In the genomic region with DNA sequence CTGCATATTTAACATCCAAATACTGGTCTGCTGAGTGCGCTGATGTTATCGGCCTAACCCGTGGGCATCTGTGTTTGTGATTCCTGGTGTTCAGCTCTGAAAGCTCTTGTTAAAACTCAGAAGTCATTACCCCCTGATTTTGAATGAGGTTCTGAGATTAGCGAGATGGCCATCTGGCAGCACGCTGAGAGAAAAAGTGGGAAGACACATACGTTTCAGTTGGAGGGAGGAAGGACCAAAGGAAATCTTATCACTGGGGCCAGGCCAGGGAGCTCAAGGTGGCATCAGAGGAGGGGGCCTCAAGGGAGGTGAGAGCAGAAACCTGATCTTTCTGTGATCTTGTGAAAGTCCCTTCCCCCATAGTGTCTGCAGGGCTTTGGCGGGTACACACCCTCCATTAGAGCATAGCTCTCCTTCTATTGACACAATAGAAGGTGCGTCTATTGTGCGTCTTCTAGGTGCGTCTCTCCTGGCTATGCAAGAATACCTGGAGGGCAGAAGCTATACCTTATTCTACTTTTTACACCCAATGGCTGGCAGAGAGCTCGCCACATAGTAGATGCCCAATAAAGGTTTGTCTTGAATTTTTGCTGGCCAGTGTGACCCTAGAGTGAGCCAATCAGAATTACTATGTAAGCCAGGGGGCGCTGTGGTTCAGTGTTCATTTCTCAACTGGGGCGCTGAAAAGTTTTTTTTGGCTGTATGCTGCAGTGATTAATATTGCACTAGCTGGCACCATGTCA, we compare ENCODE assay signal across 8 cellular contexts.
DNase-seq lines count a peak whose midpoint lies in the region; ATAC-seq and TF ChIP-seq lines count a peak whose summit lies in the region.

No MANE protein-coding gene starts in this region.

- H3K27me3 Mint-ChIP-seq in Caco-2 (ENCODE audit: insufficient read depth, unreplicated experiment): no peaks in the 10 kb centered on the region

- no peak overlapping the region for H3K27ac Mint-ChIP-seq in Caco-2 (ENCODE audit: unreplicated experiment)

- H3K4me1 ChIP-seq in Caco-2 (no peaks in the 10 kb centered on the region), Karpas-422 (ENCODE audit: low read length) (no peaks in the 10 kb centered on the region)

- peak in 1 of 2 experiments; percentile 67 for DNase-seq in Caco-2
- peak; percentile 77 for DNase-seq in Karpas-422
- peak; percentile 59 for DNase-seq in activated CD4-positive, alpha-beta T cell treated with anti-CD3 and anti-CD28 coated beads, Interleukin-2, amount 50 U/mL, for 1 hour
- DNase-seq in effector CD8-positive, alpha-beta T cell (lab: John Stamatoyannopoulos, UW): peak; percentile 46
- peak; percentile 35 for DNase-seq in omental fat pad (ENCODE audit: low spot score)
- no peak for DNase-seq in DMS153 (lab: John Stamatoyannopoulos, UW)

- H3K9ac ChIP-seq in Karpas-422 (ENCODE audit: low read length): no peak overlapping the region

- no peaks in the 10 kb centered on the region for H3K9me2 ChIP-seq in Karpas-422 (replicated peaks; ENCODE audit: insufficient read depth, low read length)

- CTCF ChIA-PET in Caco-2 (lab: Charles Lee): interaction anchor here (0.8 to 2.9 kb wide), 4 partner anchors 73 to 156 kb away, joined by 4 to 22 read pairs (median 4); no protein-coding TSS in a partner anchor

- no TSS peak for BruUV-seq in Caco-2 (replicated peaks; lab: Mats Ljungman, UMichigan)

- TF ChIP-seq CTCF in Caco-2 (IDR thresholded peaks at IDR 0.05; ENCODE audit: insufficient read depth in 1 of 2, low read depth in 1 of 2, low read length in 1 of 2, severe bottlenecking in 1 of 2, unreplicated experiment in 1 of 2) (peak; percentile 49 to 57), omental fat pad (IDR thresholded peaks at IDR 0.05) (no peak)

- H2AFZ ChIP-seq in Karpas-422 (ENCODE audit: low read length): no peak overlapping the region

- intact Hi-C loops in Caco-2 (cut with micrococcal nuclease; ENCODE audit: unreplicated experiment): loop anchor here (1.0 to 5.0 kb wide), 4 partner anchors 76 to 273 kb away; no protein-coding TSS in a partner anchor

- H3K36me3 Mint-ChIP-seq in Caco-2 (ENCODE audit: insufficient read depth, unreplicated experiment): no peaks in the 10 kb centered on the region

- H3K4me1 Mint-ChIP-seq in Caco-2 (ENCODE audit: low read depth, unreplicated experiment): no peaks in the 10 kb centered on the region

- H3K4me2 ChIP-seq in Karpas-422 (ENCODE audit: low read depth, low read length, poor library complexity, severe bottlenecking): no peak overlapping the region

- no peaks in the 10 kb centered on the region for H3K79me2 ChIP-seq in Karpas-422 (ENCODE audit: low read length)

- no peaks in the 10 kb centered on the region for H3K9me3 Mint-ChIP-seq in Caco-2 (ENCODE audit: unreplicated experiment)

- no peak overlapping the region for H3K4me3 ChIP-seq in Caco-2 (ENCODE audit: low read depth, low read length)
- H3K4me3 ChIP-seq in Karpas-422 (ENCODE audit: low read length): no peak overlapping the region

- H3K27me3 ChIP-seq in Caco-2 (replicated peaks; ENCODE audit: control insufficient read depth, insufficient read depth, low read length): no peaks in the 10 kb centered on the region
- no peaks in the 10 kb centered on the region for H3K27me3 ChIP-seq in Karpas-422 (ENCODE audit: low read length)

- POLR2A ChIA-PET in Caco-2 (lab: Charles Lee): no interaction called here

- H3K36me3 ChIP-seq in Caco-2 (ENCODE audit: control insufficient read depth, insufficient read depth, low read length): no peaks in the 10 kb centered on the region
- H3K36me3 ChIP-seq in Karpas-422 (ENCODE audit: insufficient read depth, low read length): no peaks in the 10 kb centered on the region

- H3K9me3 ChIP-seq in Caco-2 (no peaks in the 10 kb centered on the region), Karpas-422 (ENCODE audit: low read length) (no peaks in the 10 kb centered on the region)

- H3K27ac ChIP-seq in Karpas-422 (ENCODE audit: low read length): no peak overlapping the region

- H3K4me3 Mint-ChIP-seq in Caco-2 (ENCODE audit: unreplicated experiment): no peak overlapping the region

- H4K20me1 ChIP-seq in Karpas-422 (ENCODE audit: insufficient read depth, low read depth, low read length): no peaks in the 10 kb centered on the region

- ATAC-seq in omental fat pad (ENCODE audit: low FRiP score) (no peak), HG02678 (IDR thresholded peaks at IDR 0.05; ENCODE audit: unreplicated experiment) (no peak), GM21786 (IDR thresholded peaks at IDR 0.05; ENCODE audit: unreplicated experiment) (no peak)

Comparison
In these comparisons a context has a peak if more than half of its experiments do, and no peak if none do; other contexts are left out.
1. CTCF ChIP-seq: peak in Caco-2 (2 of 2); none in omental fat pad (0 of 3).